Comparison of ENCODE assay signal across 24 cellular contexts in the genomic region with DNA sequence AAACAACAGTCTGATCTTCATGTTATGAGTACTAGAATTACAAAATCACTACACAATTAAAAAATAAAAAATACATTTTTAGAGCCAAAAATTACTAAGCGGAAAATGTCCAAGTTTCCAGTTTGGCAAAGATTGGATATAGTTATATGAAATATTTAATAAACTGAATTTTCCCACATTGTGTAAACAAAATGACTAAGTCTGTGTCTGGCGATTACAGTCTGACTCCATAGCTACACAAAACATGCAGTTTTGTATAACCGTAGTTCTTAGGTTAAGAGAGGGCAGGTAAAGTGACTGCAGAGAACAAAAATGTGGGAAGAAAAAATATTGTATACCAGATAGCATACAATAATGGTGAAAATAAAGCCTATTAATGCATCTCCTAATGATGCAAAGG. TPM values are rescaled to one million over a fixed set of nuclear protein-coding genes. Genes with fewer than 3 reads are reported as not detected.
"Had no signal": no experiment of that assay in that cellular context is flagged by ENCODE, and none has a peak within 500 bp of the region (broad histone marks: within the 10 kb centered on the region; RNA-seq: fewer than 3 reads in every experiment).

No MANE protein-coding gene starts in this region.

- H3K4me3 ChIP-seq: adrenal gland, gastroesophageal sphincter, lower lobe of right lung, smooth muscle cell, stomach, suprapubic skin, tibial nerve had no signal

- H3K27ac ChIP-seq: adrenal gland, gastroesophageal sphincter, lower lobe of right lung, stomach, suprapubic skin, tibial nerve had no signal

- DNase-seq: activated CD4-positive, alpha-beta T cell treated with anti-CD3 and anti-CD28 coated beads for 1 hour; activated CD4-positive, alpha-beta T cell treated with anti-CD3 and anti-CD28 coated beads, Interleukin-2, amount 50 U/mL, for 1 hour; activated CD8-positive, alpha-beta T cell treated with anti-CD3 and anti-CD28 coated beads, Interleukin-2, amount 10 ng/mL, durations not matched to agents 7 days and 5 days; activated gamma-delta T cell treated with Interleukin-2 at 50 U/mL for 16 hours; activated T-cell treated with anti-CD3 and anti-CD28 coated beads, Interleukin-2, amount 50 U/mL, for 1 hour; adrenal gland; cerebellar nuclear complex; head of caudate nucleus; lower lobe of right lung; mesendoderm; naive B cell; occipital lobe; stimulated activated CD4-positive, alpha-beta T cell treated with anti-CD3 and anti-CD28 coated beads, Interleukin-15, amount 100 ng/mL, for 24 hours; stomach; T-helper 9 cell had no signal

- H3K4me1 ChIP-seq: adrenal gland, gastroesophageal sphincter, lower lobe of right lung, stomach, suprapubic skin, tibial nerve had no signal

- H3K9me3 ChIP-seq: adrenal gland, gastroesophageal sphincter, lower lobe of right lung, stomach, suprapubic skin, tibial nerve had no signal

- ATAC-seq: activated CD8-positive, alpha-beta T cell treated with anti-CD3 and anti-CD28 coated beads, Interleukin-2, amount 10 ng/mL, durations not matched to agents 7 days and 5 days; gastroesophageal sphincter; lower lobe of right lung; sciatic nerve; stimulated activated memory B cell treated with anti-CD40 and anti-IgM and Interleukin-4, amounts not matched to agents 10 μg/mL and 1 μg/mL and 100 μg/mL, for 72 hours had no signal

- FAIRE-seq: keratinocyte, urothelium cell line had no signal

- H3K36me3 ChIP-seq: adrenal gland, gastroesophageal sphincter, lower lobe of right lung, stomach, suprapubic skin, tibial nerve had no signal

RNA-seq across cellular contexts. Expression of gene TMEM47, which starts 59.2 kb away (rescaled TPM):
- total RNA-seq: activated CD8-positive, alpha-beta T cell treated with anti-CD3 and anti-CD28 coated beads, Interleukin-2, amount 10 ng/mL, durations not matched to agents 7 days and 5 days; T-helper 1 cell treated with Interleukin-12 subunit alpha and Interleukin-12 subunit beta and Interleukin-4 antibody, amounts not matched to agents 30 ng/mL and 1 ng/mL, for 36 hours had no signal
